ENCODE assay signal across 8 cellular contexts in the genomic region with DNA sequence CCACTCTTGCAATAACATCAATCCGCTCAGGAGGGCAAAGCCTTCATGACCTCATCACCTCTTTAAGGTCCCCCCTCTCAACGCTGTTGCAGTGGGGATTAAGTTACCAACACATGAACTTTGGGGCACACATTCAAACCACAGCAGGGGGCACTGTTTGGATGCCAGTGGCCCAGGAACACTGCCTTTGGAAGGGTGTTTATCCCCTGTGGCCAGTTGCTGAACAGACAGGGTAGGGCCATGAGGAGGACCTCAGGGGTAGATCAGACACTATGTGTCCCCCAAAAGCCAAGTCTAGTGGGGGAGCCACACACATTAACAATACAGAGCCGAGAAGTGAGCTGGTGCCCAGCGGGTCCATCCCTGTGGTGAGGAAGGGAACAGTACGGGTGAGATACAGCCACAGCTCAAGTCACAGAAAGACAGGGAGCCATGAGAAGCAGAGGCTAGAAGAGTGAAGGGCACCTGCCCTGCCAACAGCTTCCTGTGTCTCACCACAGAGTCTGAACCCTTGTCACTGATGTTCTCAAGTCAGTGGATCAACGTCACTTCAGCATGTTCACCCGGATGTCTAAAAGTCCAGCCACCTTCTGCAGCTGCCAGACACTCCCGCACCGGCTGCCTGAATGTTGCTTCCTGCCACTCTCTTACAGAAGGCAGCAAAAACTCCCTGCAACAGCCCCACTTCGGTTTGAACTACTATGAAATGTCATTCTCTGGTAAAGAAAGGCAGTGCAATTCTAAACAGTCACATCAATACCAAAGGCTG.
DNase-seq lines count a peak whose midpoint lies in the region; ATAC-seq and TF ChIP-seq lines count a peak whose summit lies in the region.

No MANE protein-coding gene starts in this region.

- no peak overlapping the region for H3K4me3 ChIP-seq in fibroblast of pulmonary artery (replicated peaks; ENCODE audit: low read depth, low read length)

- DNase-seq in activated CD4-positive, alpha-beta T cell treated with anti-CD3 and anti-CD28 coated beads for 48 hours: peak; percentile 63
- DNase-seq in fibroblast of pulmonary artery (ENCODE audit: low read depth): peak; percentile 10
- DNase-seq in stimulated activated effector memory CD8-positive, alpha-beta T cell treated with anti-CD3 and anti-CD28 coated beads, Interleukin-12 subunit alpha, Interleukin-12 subunit beta, amount 100 ng/mL, for 72 hours (ENCODE audit: low spot score in 2 of 2): peak; percentile 35 to 78
- no peak for DNase-seq in NCI-H748 (lab: John Stamatoyannopoulos, UW; ENCODE audit: unreplicated experiment)
- no peak for DNase-seq in NCI-H69 (lab: John Stamatoyannopoulos, UW)
- no peak for DNase-seq in T1000 (lab: John Stamatoyannopoulos, UW)

- peak; percentile 24 for TF ChIP-seq CTCF in fibroblast of pulmonary artery (IDR thresholded peaks at IDR 0.05; ENCODE audit: low read length, missing control alignments)

- H3K4me1 Mint-ChIP-seq in stimulated activated effector memory CD8-positive, alpha-beta T cell treated with anti-CD3 and anti-CD28 coated beads, Interleukin-12 subunit alpha, Interleukin-12 subunit beta, amount 100 ng/mL, for 72 hours: peaks cover 42% of the 10 kb centered on the region

- peak overlapping the region; percentile 45 for H3K4me3 Mint-ChIP-seq in stimulated activated effector memory CD8-positive, alpha-beta T cell treated with anti-CD3 and anti-CD28 coated beads, Interleukin-12 subunit alpha, Interleukin-12 subunit beta, amount 100 ng/mL, for 72 hours

- H3K9me3 Mint-ChIP-seq in stimulated activated effector memory CD8-positive, alpha-beta T cell treated with anti-CD3 and anti-CD28 coated beads, Interleukin-12 subunit alpha, Interleukin-12 subunit beta, amount 100 ng/mL, for 72 hours: no peaks in the 10 kb centered on the region

- peaks cover 13% of the 10 kb centered on the region for H3K36me3 Mint-ChIP-seq in stimulated activated effector memory CD8-positive, alpha-beta T cell treated with anti-CD3 and anti-CD28 coated beads, Interleukin-12 subunit alpha, Interleukin-12 subunit beta, amount 100 ng/mL, for 72 hours

- peak; percentile 57 for ATAC-seq in GM18858 (IDR thresholded peaks at IDR 0.05; ENCODE audit: unreplicated experiment)
- peak; percentile 79 for ATAC-seq in HG03139 (IDR thresholded peaks at IDR 0.05; ENCODE audit: unreplicated experiment)
- peak; percentile 96 for ATAC-seq in stimulated activated effector memory CD8-positive, alpha-beta T cell treated with anti-CD3 and anti-CD28 coated beads, Interleukin-12 subunit alpha, Interleukin-12 subunit beta, amount 100 ng/mL, for 72 hours

- peak overlapping the region; percentile 91 for H3K27ac Mint-ChIP-seq in stimulated activated effector memory CD8-positive, alpha-beta T cell treated with anti-CD3 and anti-CD28 coated beads, Interleukin-12 subunit alpha, Interleukin-12 subunit beta, amount 100 ng/mL, for 72 hours

Comparison
In these comparisons a context has a peak if more than half of its experiments do, and no peak if none do; other contexts are left out.
1. DNase-seq: peak in activated CD4-positive, alpha-beta T cell treated with anti-CD3 and anti-CD28 coated beads for 48 hours (single experiment), fibroblast of pulmonary artery (single experiment) and stimulated activated effector memory CD8-positive, alpha-beta T cell treated with anti-CD3 and anti-CD28 coated beads, Interleukin-12 subunit alpha, Interleukin-12 subunit beta, amount 100 ng/mL, for 72 hours (2 of 2); none in NCI-H748 (single experiment), NCI-H69 (single experiment) and T1000 (single experiment).
2. Peak in every context shown above with its lines, with median percentiles within 50 percentile points of each other: ATAC-seq.